14 cellular contexts compared by ENCODE assay signal in the genomic region with DNA sequence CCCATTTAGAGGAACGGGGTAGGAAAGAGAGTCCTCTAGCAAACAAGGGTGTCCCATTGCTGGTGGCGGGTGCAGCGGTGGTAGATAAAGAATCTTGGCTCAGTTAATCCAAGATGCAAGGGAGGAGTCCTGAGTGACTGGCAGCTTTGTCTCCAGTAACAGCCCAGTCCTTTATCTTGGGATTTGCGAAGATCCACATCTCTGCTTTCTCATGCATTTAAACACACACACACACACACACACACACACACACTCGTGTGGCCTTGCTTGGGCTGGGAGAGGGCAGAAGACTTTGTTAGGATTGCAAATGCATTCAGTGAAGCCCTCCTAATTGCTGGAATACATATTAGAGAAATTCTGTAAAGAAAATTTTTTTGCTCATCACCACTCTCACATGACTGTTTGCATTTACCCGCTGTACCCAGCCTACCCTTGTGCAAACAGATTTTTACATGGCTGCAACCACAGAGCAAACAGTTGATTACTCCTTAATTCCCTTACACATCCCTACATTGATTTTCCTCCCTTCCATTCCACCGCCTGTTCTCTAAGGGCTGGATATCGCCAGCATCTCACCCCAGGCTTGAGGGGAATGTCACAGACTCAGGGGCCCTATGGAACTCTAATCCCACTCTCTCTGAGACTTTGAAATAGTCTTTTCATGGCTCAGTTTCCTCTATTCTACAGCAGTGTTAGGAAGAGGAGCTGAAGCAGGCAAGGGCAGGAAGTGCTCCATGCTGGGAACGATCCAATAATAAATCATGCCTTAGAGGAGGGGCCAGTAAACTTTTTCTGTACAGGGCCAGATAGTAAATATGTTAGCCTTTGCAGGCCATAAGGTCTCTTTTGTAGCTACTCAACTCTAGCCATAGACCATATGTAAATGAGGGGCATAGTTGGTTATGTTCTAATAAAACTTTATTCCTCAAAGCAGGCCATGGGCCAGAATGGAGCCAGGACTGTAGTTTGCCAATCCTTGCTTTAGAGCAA. TPM values are rescaled to one million over a fixed set of nuclear protein-coding genes. Genes with fewer than 3 reads are reported as not detected.
DNase-seq lines count a peak whose midpoint lies in the region; ATAC-seq and TF ChIP-seq lines count a peak whose summit lies in the region.
"Had no signal": no experiment of that assay in that cellular context is flagged by ENCODE, and none has a peak within 500 bp of the region (broad histone marks: within the 10 kb centered on the region; RNA-seq: fewer than 3 reads in every experiment).

No MANE protein-coding gene starts in this region.

- H3K4me1 ChIP-seq in mucosa of descending colon (ENCODE audit: low read depth): peaks cover 40% of the 10 kb centered on the region
- no peaks in the 10 kb centered on the region; the same call in 1 of the 2 replicates for H3K4me1 ChIP-seq in SJCRH30

- no peak for TF ChIP-seq POLR2A in GM18505 (IDR thresholded peaks at IDR 0.05; ENCODE audit: borderline replicate concordance, extremely low read depth, insufficient read depth, insufficient read length)

- H3K4me3 ChIP-seq in mucosa of descending colon: no peak overlapping the region
- H3K4me3 ChIP-seq in SJCRH30: no peak overlapping the region
- H3K4me3 ChIP-seq: right lobe of liver had no signal

- H3K36me3 ChIP-seq in mucosa of descending colon (ENCODE audit: low read depth): no peaks in the 10 kb centered on the region
- no peaks in the 10 kb centered on the region for H3K36me3 ChIP-seq in SJCRH30
- H3K36me3 ChIP-seq: right lobe of liver, vagina had no signal

- peak; percentile 46 for DNase-seq in DMS153 (lab: John Stamatoyannopoulos, UW)
- DNase-seq in NCI-H146 treated with DMSO at 0.1 percent for 48 hours (lab: John Stamatoyannopoulos, UW; ENCODE audit: unreplicated experiment): peak; percentile 68
- peak; percentile 2 to 65 for DNase-seq in dermis microvascular lymphatic vessel endothelial cell (ENCODE audit: low read depth in 2 of 2)
- no peak for DNase-seq in mucosa of descending colon
- no peak for DNase-seq in SJCRH30
- no peak for DNase-seq in activated T-cell treated with anti-CD3 and anti-CD28 coated beads, Interleukin-2, amount 50 U/mL, for 1 hour
- no peak for DNase-seq in AG20443 (ENCODE audit: low spot score)
- DNase-seq: activated CD8-positive, alpha-beta memory T cell treated with anti-CD3 and anti-CD28 coated beads, Interleukin-2, amount 10 ng/mL, durations not matched to agents 7 days and 5 days; aorta; CD8-positive, alpha-beta memory T cell; right lobe of liver had no signal

- no peak for TF ChIP-seq CTCF in mucosa of descending colon (IDR thresholded peaks at IDR 0.05)

- H3K27me3 ChIP-seq in SJCRH30: no peaks in the 10 kb centered on the region
- H3K27me3 ChIP-seq: vagina had no signal

- ATAC-seq in mucosa of descending colon (peak; percentile 32), GM18505 (IDR thresholded peaks at IDR 0.05; ENCODE audit: unreplicated experiment) (no peak)
- ATAC-seq: activated CD8-positive, alpha-beta memory T cell treated with anti-CD3 and anti-CD28 coated beads, Interleukin-2, amount 10 ng/mL, durations not matched to agents 7 days and 5 days had no signal

- intact Hi-C loops in mucosa of descending colon (cut with DNase I, micrococcal nuclease): no loop called here

- H3K27ac ChIP-seq in SJCRH30: no peak overlapping the region
- H3K27ac ChIP-seq: right lobe of liver, vagina had no signal

- H3K9me3 ChIP-seq in mucosa of descending colon (no peaks in the 10 kb centered on the region), SJCRH30 (replicated peaks) (no peaks in the 10 kb centered on the region)
- H3K9me3 ChIP-seq: right lobe of liver, vagina had no signal

RNA-seq across cellular contexts. Expression of gene C6orf132, which starts 3.5 kb away (rescaled TPM):
- total RNA-seq in dermis microvascular lymphatic vessel endothelial cell (under 0.01 TPM in 2 replicates), mucosa of descending colon (10 to 100 TPM; 22.2 to 67.6 (median 57.6) TPM)
- total RNA-seq in SJCRH30 (2014; rRNA removed; shearing (Covaris generic)): not detected in 2 replicates

RNA-seq across cellular contexts. Expression of gene GUCA1A, which starts 34.2 kb away (rescaled TPM):
- total RNA-seq in dermis microvascular lymphatic vessel endothelial cell (not detected in 2 replicates), mucosa of descending colon (not detected)
- total RNA-seq in SJCRH30 (2014; rRNA removed; shearing (Covaris generic)): not detected in 2 replicates
- total RNA-seq: activated CD8-positive, alpha-beta memory T cell treated with anti-CD3 and anti-CD28 coated beads, Interleukin-2, amount 10 ng/mL, durations not matched to agents 7 days and 5 days; aorta; CD8-positive, alpha-beta memory T cell; lower leg skin; right lobe of liver; vagina had no signal

RNA-seq across cellular contexts. Expression of gene GUCA1B, which starts 55.8 kb away (rescaled TPM):
- total RNA-seq in dermis microvascular lymphatic vessel endothelial cell (0.13 TPM in 2 replicates), mucosa of descending colon (1 to 10 TPM in 1 of 3 donors, under 1 TPM in 2; 0.81 to 3.1 (median 0.99) TPM)
- 0.14 and 0.25 TPM in 2 replicates for total RNA-seq in SJCRH30 (2014; rRNA removed; shearing (Covaris generic))
- total RNA-seq: vagina had no signal

Comparison
In these comparisons a context has a peak if more than half of its experiments do, and no peak if none do; other contexts are left out.
1. DNase-seq: peak in DMS153 (single experiment), NCI-H146 treated with DMSO at 0.1 percent for 48 hours (single experiment) and dermis microvascular lymphatic vessel endothelial cell (2 of 2); none in mucosa of descending colon (0 of 3), SJCRH30 (0 of 2), activated T-cell treated with anti-CD3 and anti-CD28 coated beads, Interleukin-2, amount 50 U/mL, for 1 hour (single experiment) and AG20443 (single experiment).
2. RNA of gene C6orf132, which starts 3.5 kb away (total RNA-seq): 22.2 to 67.6 TPM in mucosa of descending colon; under 0.01 TPM in dermis microvascular lymphatic vessel endothelial cell and not detected in SJCRH30; every median in the first group is over 10 times any median in the second.